In the genomic region with DNA sequence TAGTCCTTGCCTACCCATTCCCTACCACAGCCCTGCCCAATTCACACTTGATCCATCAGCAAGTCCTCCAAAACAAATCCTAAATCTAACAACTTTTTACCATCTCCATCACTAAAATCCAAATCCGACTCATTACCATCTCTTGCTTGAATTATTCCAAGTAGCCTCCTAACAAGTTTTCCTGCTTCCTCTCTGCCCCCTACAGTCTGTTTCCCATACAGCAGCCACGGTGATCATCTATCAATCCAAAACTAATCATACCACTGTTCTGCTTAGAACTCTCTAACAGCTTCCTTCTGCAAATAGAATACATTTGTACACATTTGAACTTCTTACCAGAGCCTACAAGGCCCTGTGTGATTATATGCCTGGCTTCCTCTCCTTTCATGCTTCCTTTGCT, we compare ENCODE assay signal across 13 cellular contexts.
DNase-seq lines count a peak whose midpoint lies in the region; ATAC-seq, FAIRE-seq and TF ChIP-seq lines count a peak whose summit lies in the region.
"Had no signal": no experiment of that assay in that cellular context is flagged by ENCODE, and none has a peak within 500 bp of the region (broad histone marks: within the 10 kb centered on the region; RNA-seq: fewer than 3 reads in every experiment).

No MANE protein-coding gene starts in this region.

- intact Hi-C loops in heart left ventricle (cut with DNase I) (loop anchor here in 1 of 10 donors (10.0 kb wide), 1 partner anchor 96 kb away; no protein-coding TSS in a partner anchor), cardiac septum (cut with DNase I) (no loop called here)
- intact Hi-C loops in activated T-helper 2 cell treated with anti-CD3 and anti-CD28 coated beads, Interferon-gamma antibody, Interleukin-2, Interleukin-4, amounts not matched to agents 10 μg/mL and 5 μg/mL and 100 μg/mL, durations not matched to agents 14 hours and 24 hours and 36 hours (cut with micrococcal nuclease), result no loop called here

- H3K36me3 Mint-ChIP-seq in type B pancreatic cell, result no peaks in the 10 kb centered on the region
- H3K36me3 Mint-ChIP-seq in activated T-helper 2 cell treated with anti-CD3 and anti-CD28 coated beads, Interferon-gamma antibody, Interleukin-2, Interleukin-4, amounts not matched to agents 10 μg/mL and 5 μg/mL and 100 μg/mL, durations not matched to agents 14 hours and 24 hours and 36 hours (ENCODE audit: low read depth), result no peaks in the 10 kb centered on the region

- ATAC-seq in heart left ventricle (no peak), GM19395 (IDR thresholded peaks at IDR 0.05; ENCODE audit: unreplicated experiment) (no peak)
- ATAC-seq: mucosa of descending colon had no signal

- H3K4me3 ChIP-seq in heart left ventricle, result no peak overlapping the region
- H3K4me3 ChIP-seq in astrocyte of the spinal cord (ENCODE audit: low read depth, low read length), result no peak overlapping the region
- H3K4me3 ChIP-seq: mucosa of descending colon had no signal

- 46 to 50% (median 49%) methylated on average over 2 of the region's 2 CpGs for WGBS in heart left ventricle, 4 donors

- TF ChIP-seq POLR2A in heart left ventricle (IDR thresholded peaks at IDR 0.05), result no peak

- H3K36me3 ChIP-seq in heart left ventricle, result no peaks in the 10 kb centered on the region

- H3K27me3 ChIP-seq in heart left ventricle, result peaks cover 0 to 31% (median 0%) of the 10 kb centered on the region in 9 donors

- no peaks in the 10 kb centered on the region for H3K9me3 ChIP-seq in heart left ventricle
- H3K9me3 ChIP-seq: mucosa of descending colon had no signal

- DNase-seq in heart left ventricle (no peak), cardiac septum (ENCODE audit: low spot score) (no peak), astrocyte of the spinal cord (ENCODE audit: low read depth, low spot score) (no peak), inferior parietal cortex (ENCODE audit: extremely low spot score) (peak; percentile 11), type B pancreatic cell (ENCODE audit: extremely low spot score, unreplicated experiment) (no peak), urothelium cell line (ENCODE audit: low spot score) (no peak)
- no peak for DNase-seq in activated T-helper 2 cell treated with anti-CD3 and anti-CD28 coated beads, Interferon-gamma antibody, Interleukin-2, Interleukin-4, amounts not matched to agents 10 μg/mL and 5 μg/mL and 100 μg/mL, durations not matched to agents 14 hours and 24 hours and 36 hours (ENCODE audit: low spot score)
- DNase-seq: activated T-cell treated with anti-CD3 and anti-CD28 coated beads, Interleukin-2, amount 50 U/mL, for 1 hour; NCI-H1694 treated with DMSO at 0.1 percent for 48 hours; small intestine had no signal

- H3K9me3 Mint-ChIP-seq in type B pancreatic cell, result no peaks in the 10 kb centered on the region
- H3K9me3 Mint-ChIP-seq in activated T-helper 2 cell treated with anti-CD3 and anti-CD28 coated beads, Interferon-gamma antibody, Interleukin-2, Interleukin-4, amounts not matched to agents 10 μg/mL and 5 μg/mL and 100 μg/mL, durations not matched to agents 14 hours and 24 hours and 36 hours, result no peaks in the 10 kb centered on the region
- H3K9me3 Mint-ChIP-seq: central memory CD8-positive, alpha-beta T cell had no signal

- no peak for FAIRE-seq in urothelium cell line (lab: Jason Lieb, UNC)
- FAIRE-seq: small intestine had no signal

- no peak overlapping the region for H3K4me3 Mint-ChIP-seq in type B pancreatic cell
- no peak overlapping the region for H3K4me3 Mint-ChIP-seq in activated T-helper 2 cell treated with anti-CD3 and anti-CD28 coated beads, Interferon-gamma antibody, Interleukin-2, Interleukin-4, amounts not matched to agents 10 μg/mL and 5 μg/mL and 100 μg/mL, durations not matched to agents 14 hours and 24 hours and 36 hours (ENCODE audit: low read depth)
- H3K4me3 Mint-ChIP-seq: central memory CD8-positive, alpha-beta T cell had no signal

- peak in 11 of 12 donors; percentile 22 to 58 (median 42) for TF ChIP-seq CTCF in heart left ventricle (IDR thresholded peaks at IDR 0.05)
- TF ChIP-seq CTCF in astrocyte of the spinal cord (IDR thresholded peaks at IDR 0.05; ENCODE audit: low read depth, low read length), result peak; percentile 31
- TF ChIP-seq CTCF in type B pancreatic cell (conservative IDR thresholded peaks at IDR 0.05), result peak; percentile 61

- no peaks in the 10 kb centered on the region for H3K4me1 Mint-ChIP-seq in type B pancreatic cell (ENCODE audit: unreplicated experiment)
- H3K4me1 Mint-ChIP-seq in activated T-helper 2 cell treated with anti-CD3 and anti-CD28 coated beads, Interferon-gamma antibody, Interleukin-2, Interleukin-4, amounts not matched to agents 10 μg/mL and 5 μg/mL and 100 μg/mL, durations not matched to agents 14 hours and 24 hours and 36 hours (ENCODE audit: low read depth), result no peaks in the 10 kb centered on the region
- H3K4me1 Mint-ChIP-seq: central memory CD8-positive, alpha-beta T cell had no signal

- no peak overlapping the region for H3K27ac Mint-ChIP-seq in type B pancreatic cell
- H3K27ac Mint-ChIP-seq in activated T-helper 2 cell treated with anti-CD3 and anti-CD28 coated beads, Interferon-gamma antibody, Interleukin-2, Interleukin-4, amounts not matched to agents 10 μg/mL and 5 μg/mL and 100 μg/mL, durations not matched to agents 14 hours and 24 hours and 36 hours, result no peak overlapping the region

- peaks cover 0 to 6% (median 0%) of the 10 kb centered on the region in 12 donors for H3K4me1 ChIP-seq in heart left ventricle

- in situ Hi-C loops in astrocyte of the spinal cord (cut with HindIII; ENCODE audit: low sequenced_read_pairs), result no loop called here

- no peak overlapping the region for H3K27ac ChIP-seq in heart left ventricle

- no peaks in the 10 kb centered on the region for H3K27me3 Mint-ChIP-seq in type B pancreatic cell
- H3K27me3 Mint-ChIP-seq in activated T-helper 2 cell treated with anti-CD3 and anti-CD28 coated beads, Interferon-gamma antibody, Interleukin-2, Interleukin-4, amounts not matched to agents 10 μg/mL and 5 μg/mL and 100 μg/mL, durations not matched to agents 14 hours and 24 hours and 36 hours (ENCODE audit: low read depth), result no peaks in the 10 kb centered on the region
- H3K27me3 Mint-ChIP-seq: central memory CD8-positive, alpha-beta T cell had no signal
